ENCODE assay signal across 1 cellular context in genomic region chr12:102916252-102917025, GRCh38.
TF ChIP-seq lines count a peak whose summit lies in the region.

No MANE protein-coding gene starts in this region.

TF ChIP-seq in HCT116, 20 proteins besides CTCF, POLR2A, EP300 and RAD21 (continued from another document):
- no peak for TF ChIP-seq REST (IDR thresholded peaks at IDR 0.05; ENCODE audit: low read depth)
- TF ChIP-seq JUND (IDR thresholded peaks at IDR 0.05) = no peak
- TF ChIP-seq SIN3A (IDR thresholded peaks at IDR 0.05; ENCODE audit: low read depth) = no peak
- no peak for TF ChIP-seq ZNF274 (IDR thresholded peaks at IDR 0.05; ENCODE audit: low read depth, low read length)
- TF ChIP-seq ATF3 (IDR thresholded peaks at IDR 0.05) = no peak
- no peak for TF ChIP-seq ZFX (IDR thresholded peaks at IDR 0.05)
- no peak for TF ChIP-seq TCF7L2 (IDR thresholded peaks at IDR 0.05; ENCODE audit: borderline replicate concordance, extremely low read depth, insufficient read depth, insufficient read length)
- TF ChIP-seq SP1 (IDR thresholded peaks at IDR 0.05; ENCODE audit: low read depth) = no peak
